ENCODE assay signal across 10 cellular contexts in the genomic region with DNA sequence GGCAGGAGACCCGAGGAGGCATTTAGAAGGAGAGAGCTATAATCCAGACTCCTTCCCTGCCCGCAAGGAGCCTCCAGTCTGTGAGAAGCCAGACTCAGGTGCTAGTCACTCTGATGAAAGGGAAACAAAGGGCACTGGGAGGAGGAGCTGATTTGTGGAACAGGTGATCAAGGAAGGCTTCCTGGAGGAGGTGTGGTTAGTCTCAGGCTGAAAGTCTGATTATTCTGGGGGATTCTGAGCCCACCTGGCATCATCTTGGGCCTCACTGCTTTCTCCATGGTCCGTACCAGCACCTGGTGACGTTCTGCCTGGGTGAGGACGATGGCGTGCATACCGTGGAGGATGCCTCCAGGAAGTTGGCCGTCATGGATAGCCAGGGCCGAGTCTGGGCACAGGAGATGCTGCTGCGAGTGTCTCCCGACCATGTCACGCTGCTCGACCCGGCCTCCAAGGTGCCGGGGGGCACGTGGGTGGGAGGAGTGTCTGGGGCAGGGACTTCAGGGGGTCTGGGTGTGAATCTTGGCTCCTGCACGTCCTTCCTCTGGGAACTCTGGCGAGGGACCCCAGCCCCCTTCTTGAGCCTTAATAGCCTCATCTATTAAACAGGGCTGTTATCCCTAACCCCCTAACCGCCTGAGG. TPM values are rescaled to one million over a fixed set of nuclear protein-coding genes. Genes with fewer than 3 reads are reported as not detected.
DNase-seq lines count a peak whose midpoint lies in the region; ATAC-seq, FAIRE-seq and TF ChIP-seq lines count a peak whose summit lies in the region.
"Had no signal": no experiment of that assay in that cellular context is flagged by ENCODE, and none has a peak within 500 bp of the region (broad histone marks: within the 10 kb centered on the region; RNA-seq: fewer than 3 reads in every experiment).

No MANE protein-coding gene starts in this region.

- no peak for TF ChIP-seq RAD21 in K562 (CRISPR knock-in tag; conservative IDR thresholded peaks at IDR 0.05 in 1 of 2, IDR thresholded peaks at IDR 0.05 in 1 of 2)

- H2AFZ ChIP-seq in K562 (ENCODE audit: low read depth, low read length) = peak overlapping the region; percentile 92

- POLR2A ChIA-PET in K562 (lab: Yijun Ruan, JAX) = interaction anchor here (0.6 to 2.4 kb wide), 4 partner anchors 10 to 198 kb away, joined by 3 to 32 read pairs (median 5); a partner anchor contains a TSS

- H3K4me3 Mint-ChIP-seq in mesothelial cell of epicardium = peak overlapping the region; percentile 65

- H3K79me2 ChIP-seq in K562 (ENCODE audit: control insufficient read depth, insufficient read depth, low read length) = peaks cover 7% of the 10 kb centered on the region; the same call in 2 of the 3 replicates

- intact Hi-C loops in K562 (cut with micrococcal nuclease) = loop anchor here (10.0 kb wide), 1 partner anchor 335 kb away; no protein-coding TSS in a partner anchor

- TF ChIP-seq POLR2A in K562 (conservative IDR thresholded peaks at IDR 0.05) = no peak

- peak overlapping the region in 4 of 11 experiments; percentile 27 to 88 (median 85); a peak in 4 of 22 replicates for H3K27ac ChIP-seq in BLaER1 treated with 17β-estradiol and CSF1 and Interleukin-3, amounts not matched to agents 10 nM and 100 nM
- no peak overlapping the region for H3K27ac ChIP-seq in HUES48 (ENCODE audit: low read depth, low read length)
- peak overlapping the region; percentile 99 for H3K27ac ChIP-seq in K562 (ENCODE audit: extremely low read depth, low read depth, low read length)
- H3K27ac ChIP-seq: body of pancreas, upper lobe of right lung had no signal

- no peak for TF ChIP-seq EP300 in K562 (IDR thresholded peaks at IDR 0.05; ENCODE audit: low read length)

- CTCF ChIA-PET in K562 (lab: Yijun Ruan, JAX; ENCODE audit: low intra/inter-chr PET ratio) = no interaction called here

- H3K27ac Mint-ChIP-seq in mesothelial cell of epicardium = peak overlapping the region; percentile 87

- H3K9me3 ChIP-seq in BLaER1 treated with 17β-estradiol and CSF1 and Interleukin-3, amounts not matched to agents 10 nM and 100 nM (replicated peaks in 1 of 11) = peaks cover 0 to 11% (median 0%) of the 10 kb centered on the region in 11 experiments; a peak in 11 of 22 replicates
- H3K9me3 ChIP-seq in HUES48 (ENCODE audit: control insufficient read depth, insufficient read depth, low read length) (no peaks in the 10 kb centered on the region), K562 (replicated peaks; ENCODE audit: control insufficient read depth, insufficient read depth, low read depth, low read length) (no peaks in the 10 kb centered on the region)
- H3K9me3 ChIP-seq: body of pancreas, upper lobe of right lung had no signal

- peaks cover 18 to 29% (median 26%) of the 10 kb centered on the region in 11 experiments for H3K27me3 ChIP-seq in BLaER1 treated with 17β-estradiol and CSF1 and Interleukin-3, amounts not matched to agents 10 nM and 100 nM
- H3K27me3 ChIP-seq in HUES48 (ENCODE audit: control insufficient read depth, insufficient read depth, low read length) (peaks cover 25% of the 10 kb centered on the region), K562 (ENCODE audit: control insufficient read depth in 2 of 2, insufficient read depth in 2 of 2, low read length in 2 of 2) (no peaks in the 10 kb centered on the region)

- TF ChIP-seq CTCF in K562 (IDR thresholded peaks at IDR 0.05 in 2 of 3, conservative IDR thresholded peaks at IDR 0.05 in 1 of 3; ENCODE audit: insufficient read depth in 2 of 3, low read depth in 1 of 3, low read length in 3 of 3) (no peak), mesothelial cell of epicardium (IDR thresholded peaks at IDR 0.05; ENCODE audit: unreplicated experiment) (no peak)

- peak overlapping the region in 7 of 11 experiments; percentile 16 to 74 (median 54); a peak in 8 of 22 replicates for H3K9ac ChIP-seq in BLaER1 treated with 17β-estradiol and CSF1 and Interleukin-3, amounts not matched to agents 10 nM and 100 nM
- H3K9ac ChIP-seq in HUES48 (ENCODE audit: low read depth, low read length) (no peak overlapping the region), K562 (ENCODE audit: insufficient read depth in 1 of 2, low read depth in 2 of 2, low read length in 2 of 2) (peak overlapping the region; percentile 92 to 95)

- ATAC-seq in K562 = no peak
- ATAC-seq in HG03457 (IDR thresholded peaks at IDR 0.05; ENCODE audit: unreplicated experiment) = no peak
- no peak for ATAC-seq in GM18909 (IDR thresholded peaks at IDR 0.05; ENCODE audit: poor library complexity, unreplicated experiment)

- H3K4me3 ChIP-seq in BLaER1 treated with 17β-estradiol and CSF1 and Interleukin-3, amounts not matched to agents 10 nM and 100 nM = peak overlapping the region in 4 of 10 experiments; percentile 2 to 80 (median 49); a peak in 9 of 20 replicates
- H3K4me3 ChIP-seq in HUES48 (ENCODE audit: low read depth, low read length) (peak overlapping the region; percentile 88), K562 (peak overlapping the region; percentile 86)
- H3K4me3 ChIP-seq: body of pancreas had no signal

- H4K20me1 ChIP-seq in BLaER1 treated with 17β-estradiol and CSF1 and Interleukin-3, amounts not matched to agents 10 nM and 100 nM = peaks cover 0 to 14% (median 4%) of the 10 kb centered on the region in 11 experiments; a peak in 10 of 22 replicates
- no peaks in the 10 kb centered on the region for H4K20me1 ChIP-seq in K562 (replicated peaks; ENCODE audit: control insufficient read depth, insufficient read depth, low read length)

- no peaks in the 10 kb centered on the region for H3K9me3 Mint-ChIP-seq in mesothelial cell of epicardium

- peaks cover 64% of the 10 kb centered on the region for H3K27me3 Mint-ChIP-seq in mesothelial cell of epicardium (ENCODE audit: low read depth)

- DNase-seq in K562 (ENCODE audit: extremely low read depth in 1 of 4, low spot score in 3 of 4) = no peak
- DNase-seq in mesothelial cell of epicardium (ENCODE audit: low spot score in 2 of 2, unreplicated experiment in 2 of 2) = no peak
- no peak for DNase-seq in GM19238 (ENCODE audit: insufficient read length, low spot score)
- DNase-seq in LoVo (ENCODE audit: low spot score) = no peak

- peak; percentile 65 for FAIRE-seq in K562 (lab: Jason Lieb, UNC)

- H3K36me3 ChIP-seq in BLaER1 treated with 17β-estradiol and CSF1 and Interleukin-3, amounts not matched to agents 10 nM and 100 nM = no peaks in the 10 kb centered on the region
- H3K36me3 ChIP-seq in HUES48 (ENCODE audit: control insufficient read depth, insufficient read depth, low read length) (no peaks in the 10 kb centered on the region), K562 (ENCODE audit: control insufficient read depth, insufficient read depth, low read length) (peaks cover 7% of the 10 kb centered on the region; the same call in 1 of the 3 replicates)
- H3K36me3 ChIP-seq: upper lobe of right lung had no signal

- peaks cover 17 to 45% (median 34%) of the 10 kb centered on the region in 10 experiments for H3K4me1 ChIP-seq in BLaER1 treated with 17β-estradiol and CSF1 and Interleukin-3, amounts not matched to agents 10 nM and 100 nM
- H3K4me1 ChIP-seq in HUES48 (ENCODE audit: control insufficient read depth, insufficient read depth, low read length) (peaks cover 10% of the 10 kb centered on the region; the same call in 1 of the 2 replicates), K562 (replicated peaks in 1 of 2; ENCODE audit: control insufficient read depth in 2 of 2, insufficient read depth in 2 of 2, low read length in 2 of 2) (peaks cover 0 to 55% of the 10 kb centered on the region in 2 experiments; a peak in 3 of 5 replicates)

- H3K4me1 Mint-ChIP-seq in mesothelial cell of epicardium = peaks cover 42% of the 10 kb centered on the region

- peaks cover 12% of the 10 kb centered on the region for H3K36me3 Mint-ChIP-seq in mesothelial cell of epicardium

- H3K9me1 ChIP-seq in K562 (ENCODE audit: control insufficient read depth, insufficient read depth, low read length) = no peaks in the 10 kb centered on the region

- TSS peak; percentile 69 for BruUV-seq in K562 (replicated peaks; lab: Mats Ljungman, UMichigan)

- H3K4me2 ChIP-seq in BLaER1 treated with 17β-estradiol and CSF1 and Interleukin-3, amounts not matched to agents 10 nM and 100 nM = peak overlapping the region; percentile 92 to 100 (median 96)
- H3K4me2 ChIP-seq in K562 (ENCODE audit: insufficient read depth, low read length) = peak overlapping the region; percentile 98

- 60% methylated on average over 19 of the region's 19 CpGs for WGBS in K562 (ENCODE audit: insufficient coverage, low coverage, missing lambda C conversion rate)

- in situ Hi-C loops in K562 (cut with MboI) = no loop called here

RNA-seq across cellular contexts. Expression of a gene that starts 3.9 kb away (rescaled TPM):
- 21.2 and 53.9 TPM in 2 replicates for total RNA-seq in K562 (2011; cell fraction: chromatin; rRNA removed; ENCODE audit: low replicate concordance)
- total RNA-seq in K562 (2011; cell fraction: nucleolus; rRNA removed) = 25.4 and 29.5 TPM in 2 replicates
- total RNA-seq in K562 (2011; cell fraction: nucleoplasm; rRNA removed) = 24.6 and 30.8 TPM in 2 replicates
- total RNA-seq in K562 (2014; rRNA removed) (18.1 and 21.3 TPM in 2 replicates), K562 (2014; rRNA removed; fragmentation: Illumina TruSeq; extraction: Trizol) (6.8 and 8.0 TPM in 2 replicates), K562 (2015; rRNA removed; fragmentation: Illumina TruSeq; extraction: Trizol) (9.6 and 11.5 TPM in 2 replicates), K562 (2021) (17.3 and 18.9 TPM in 2 replicates), mesothelial cell of epicardium (375 to 425 TPM (median 396 TPM) in 3 replicates)
- polyA plus RNA-seq in K562 (2011; rRNA removed) (11.9 and 13.2 TPM in 2 replicates), K562 (2014; fragmentation: Illumina TruSeq; extraction: Trizol) (13.5 and 14.0 TPM in 2 replicates), K562 (2014; fragmentation: Nextera tagmentation; extraction: Ambion mirVana) (under 1 TPM; 0.35 to 0.59 TPM), K562 (2014; rRNA removed) (15.9 and 22.1 TPM in 2 replicates)
- 9.1 and 15.2 TPM in 2 replicates for polyA plus RNA-seq in K562 (2011; cell fraction: cytosol; rRNA removed)
- 39.1 and 62.6 TPM in 2 replicates for polyA plus RNA-seq in K562 (2011; cell fraction: nucleus; rRNA removed)
- 22.7 and 23.7 TPM in 2 replicates for polyA plus RNA-seq in K562 (2012)
- 3.1 and 7.7 TPM in 2 replicates for polyA minus RNA-seq in K562 (2011; rRNA and poly(A)+ RNA removed)
- polyA minus RNA-seq in K562 (2011; cell fraction: cytosol; rRNA and poly(A)+ RNA removed) = 5.2 and 6.4 TPM in 2 replicates
- polyA minus RNA-seq in K562 (2011; cell fraction: nucleus; rRNA and poly(A)+ RNA removed) = 10.0 and 12.8 TPM in 2 replicates

RNA-seq across cellular contexts. Expression of a gene that starts 16.6 kb away (rescaled TPM):
- total RNA-seq in K562 (2011; cell fraction: chromatin; rRNA removed; ENCODE audit: low replicate concordance) = 86.2 and 226 TPM in 2 replicates
- 132 and 156 TPM in 2 replicates for total RNA-seq in K562 (2011; cell fraction: nucleolus; rRNA removed)
- 101 and 114 TPM in 2 replicates for total RNA-seq in K562 (2011; cell fraction: nucleoplasm; rRNA removed)
- total RNA-seq in K562 (2014; rRNA removed) (63.2 and 78.7 TPM in 2 replicates), K562 (2014; rRNA removed; fragmentation: Illumina TruSeq; extraction: Trizol) (25.8 and 29.2 TPM in 2 replicates), K562 (2015; rRNA removed; fragmentation: Illumina TruSeq; extraction: Trizol) (41.9 and 43.3 TPM in 2 replicates), K562 (2021) (65.7 and 70.3 TPM in 2 replicates), mesothelial cell of epicardium (81.0 to 88.6 TPM (median 85.7 TPM) in 3 replicates)
- polyA plus RNA-seq in K562 (2011; rRNA removed) (23.3 and 28.6 TPM in 2 replicates), K562 (2014; fragmentation: Illumina TruSeq; extraction: Trizol) (39.5 and 44.9 TPM in 2 replicates), K562 (2014; fragmentation: Nextera tagmentation; extraction: Ambion mirVana) (1 to 10 TPM; 7.5 to 9.8 TPM), K562 (2014; rRNA removed) (51.2 and 53.8 TPM in 2 replicates)
- polyA plus RNA-seq in K562 (2011; cell fraction: cytosol; rRNA removed) = 19.8 and 50.7 TPM in 2 replicates
- polyA plus RNA-seq in K562 (2011; cell fraction: nucleus; rRNA removed) = 75.3 and 114 TPM in 2 replicates
- 36.1 and 51.9 TPM in 2 replicates for polyA plus RNA-seq in K562 (2012)
- 19.9 and 43.3 TPM in 2 replicates for polyA minus RNA-seq in K562 (2011; rRNA and poly(A)+ RNA removed)
- 18.3 and 33.0 TPM in 2 replicates for polyA minus RNA-seq in K562 (2011; cell fraction: cytosol; rRNA and poly(A)+ RNA removed)
- polyA minus RNA-seq in K562 (2011; cell fraction: nucleus; rRNA and poly(A)+ RNA removed) = 32.5 and 38.9 TPM in 2 replicates

RNA-seq across cellular contexts. Expression of a gene that starts 37.9 kb away (rescaled TPM):
- 103 and 282 TPM in 2 replicates for total RNA-seq in K562 (2011; cell fraction: chromatin; rRNA removed; ENCODE audit: low replicate concordance)
- total RNA-seq in K562 (2011; cell fraction: nucleolus; rRNA removed) = 185 and 189 TPM in 2 replicates
- total RNA-seq in K562 (2011; cell fraction: nucleoplasm; rRNA removed) = 126 and 131 TPM in 2 replicates
- total RNA-seq in K562 (2014; rRNA removed) (93.5 and 119 TPM in 2 replicates), K562 (2014; rRNA removed; fragmentation: Illumina TruSeq; extraction: Trizol) (16.3 and 21.9 TPM in 2 replicates), K562 (2015; rRNA removed; fragmentation: Illumina TruSeq; extraction: Trizol) (54.1 and 54.3 TPM in 2 replicates), K562 (2021) (89.7 and 110 TPM in 2 replicates), mesothelial cell of epicardium (100 to 111 TPM (median 109 TPM) in 3 replicates)
- polyA plus RNA-seq in K562 (2011; rRNA removed) (31.6 and 39.7 TPM in 2 replicates), K562 (2014; fragmentation: Illumina TruSeq; extraction: Trizol) (33.7 and 54.3 TPM in 2 replicates), K562 (2014; fragmentation: Nextera tagmentation; extraction: Ambion mirVana) (1 to 10 TPM; 1.8 to 2.7 TPM), K562 (2014; rRNA removed) (125 and 136 TPM in 2 replicates)
- 21.4 and 48.7 TPM in 2 replicates for polyA plus RNA-seq in K562 (2011; cell fraction: cytosol; rRNA removed)
- polyA plus RNA-seq in K562 (2011; cell fraction: nucleus; rRNA removed) = 238 and 450 TPM in 2 replicates
- 76.7 and 102 TPM in 2 replicates for polyA plus RNA-seq in K562 (2012)
- 5.9 and 7.7 TPM in 2 replicates for polyA minus RNA-seq in K562 (2011; rRNA and poly(A)+ RNA removed)
- 15.9 and 20.8 TPM in 2 replicates for polyA minus RNA-seq in K562 (2011; cell fraction: cytosol; rRNA and poly(A)+ RNA removed)
- 53.1 and 57.2 TPM in 2 replicates for polyA minus RNA-seq in K562 (2011; cell fraction: nucleus; rRNA and poly(A)+ RNA removed)

RNA-seq across cellular contexts. Expression of a gene that starts 41.5 kb away (rescaled TPM):
- total RNA-seq in K562 (2011; cell fraction: chromatin; rRNA removed; ENCODE audit: low replicate concordance) = 21.2 and 44.5 TPM in 2 replicates
- total RNA-seq in K562 (2011; cell fraction: nucleolus; rRNA removed) = 22.6 and 39.5 TPM in 2 replicates
- total RNA-seq in K562 (2011; cell fraction: nucleoplasm; rRNA removed) = 29.0 and 50.9 TPM in 2 replicates
- 9.7 and 14.7 TPM in 2 replicates for total RNA-seq in K562 (2014; rRNA removed)
- total RNA-seq in K562 (2014; rRNA removed; fragmentation: Illumina TruSeq; extraction: Trizol) = 5.7 and 7.3 TPM in 2 replicates
- 3.1 and 3.2 TPM in 2 replicates for total RNA-seq in K562 (2015; rRNA removed; fragmentation: Illumina TruSeq; extraction: Trizol)
- total RNA-seq in K562 (2021) = 13.8 and 21.1 TPM in 2 replicates
- 4.6 and 15.8 TPM in 2 replicates for polyA plus RNA-seq in K562 (2011; rRNA removed)
- polyA plus RNA-seq in K562 (2011; cell fraction: cytosol; rRNA removed) = 4.3 and 28.1 TPM in 2 replicates
- polyA plus RNA-seq in K562 (2011; cell fraction: nucleus; rRNA removed) = 3.8 and 33.4 TPM in 2 replicates
- polyA plus RNA-seq in K562 (2012) = 6.4 and 10.7 TPM in 2 replicates
- 19.6 and 26.5 TPM in 2 replicates for polyA plus RNA-seq in K562 (2014; fragmentation: Illumina TruSeq; extraction: Trizol)
- 1 to 10 TPM; 5.4 to 5.7 TPM for polyA plus RNA-seq in K562 (2014; fragmentation: Nextera tagmentation; extraction: Ambion mirVana)
- 12.4 and 17.5 TPM in 2 replicates for polyA plus RNA-seq in K562 (2014; rRNA removed)
- polyA minus RNA-seq in K562 (2011; rRNA and poly(A)+ RNA removed) = 1.9 and 8.0 TPM in 2 replicates
- 3.7 and 9.2 TPM in 2 replicates for polyA minus RNA-seq in K562 (2011; cell fraction: cytosol; rRNA and poly(A)+ RNA removed)
- 1.9 and 6.6 TPM in 2 replicates for polyA minus RNA-seq in K562 (2011; cell fraction: nucleus; rRNA and poly(A)+ RNA removed)
- 0.78 to 1.4 TPM (median 1.4 TPM) in 3 replicates for total RNA-seq in mesothelial cell of epicardium
